23 cellular contexts compared by ENCODE assay signal in genomic region chr6:148316308-148316707, GRCh38. TPM values are rescaled to one million over a fixed set of nuclear protein-coding genes. Genes with fewer than 3 reads are reported as not detected.
DNase-seq lines count a peak whose midpoint lies in the region; ATAC-seq and TF ChIP-seq lines count a peak whose summit lies in the region.
"Had no signal": no experiment of that assay in that cellular context is flagged by ENCODE, and none has a peak within 500 bp of the region (broad histone marks: within the 10 kb centered on the region; RNA-seq: fewer than 3 reads in every experiment).

No MANE protein-coding gene starts in this region.

- peaks cover 45% of the 10 kb centered on the region for H3K4me1 Mint-ChIP-seq in osteocyte (ENCODE audit: unreplicated experiment)
- H3K4me1 Mint-ChIP-seq in activated T-helper 17 cell treated with anti-CD3 and anti-CD28 coated beads, Interleukin-2, amount 50 U/mL, for 72 hours: no peaks in the 10 kb centered on the region
- H3K4me1 Mint-ChIP-seq: activated CD4-positive, alpha-beta T cell treated with anti-CD3 and anti-CD28 coated beads for 36 hours; stimulated activated effector memory CD8-positive, alpha-beta T cell treated with anti-CD3 and anti-CD28 coated beads, Interleukin-12 subunit alpha, Interleukin-12 subunit beta, amount 100 ng/mL, for 72 hours had no signal

- H3K27ac Mint-ChIP-seq in osteocyte (ENCODE audit: unreplicated experiment): no peak overlapping the region
- H3K27ac Mint-ChIP-seq in activated T-helper 17 cell treated with anti-CD3 and anti-CD28 coated beads, Interleukin-2, amount 50 U/mL, for 72 hours: no peak overlapping the region
- H3K27ac Mint-ChIP-seq: activated CD4-positive, alpha-beta T cell treated with anti-CD3 and anti-CD28 coated beads for 36 hours; neural progenitor cell; stimulated activated effector memory CD8-positive, alpha-beta T cell treated with anti-CD3 and anti-CD28 coated beads, Interleukin-12 subunit alpha, Interleukin-12 subunit beta, amount 100 ng/mL, for 72 hours had no signal

- H3K4me3 Mint-ChIP-seq in osteocyte (ENCODE audit: unreplicated experiment): no peak overlapping the region
- H3K4me3 Mint-ChIP-seq in activated T-helper 17 cell treated with anti-CD3 and anti-CD28 coated beads, Interleukin-2, amount 50 U/mL, for 72 hours: no peak overlapping the region
- H3K4me3 Mint-ChIP-seq: activated CD4-positive, alpha-beta T cell treated with anti-CD3 and anti-CD28 coated beads for 36 hours; neural progenitor cell; stimulated activated effector memory CD8-positive, alpha-beta T cell treated with anti-CD3 and anti-CD28 coated beads, Interleukin-12 subunit alpha, Interleukin-12 subunit beta, amount 100 ng/mL, for 72 hours had no signal

- no peaks in the 10 kb centered on the region for H3K36me3 Mint-ChIP-seq in osteocyte (ENCODE audit: unreplicated experiment)
- H3K36me3 Mint-ChIP-seq in activated T-helper 17 cell treated with anti-CD3 and anti-CD28 coated beads, Interleukin-2, amount 50 U/mL, for 72 hours (ENCODE audit: low read depth): no peaks in the 10 kb centered on the region
- H3K36me3 Mint-ChIP-seq: stimulated activated effector memory CD8-positive, alpha-beta T cell treated with anti-CD3 and anti-CD28 coated beads, Interleukin-12 subunit alpha, Interleukin-12 subunit beta, amount 100 ng/mL, for 72 hours had no signal

- H3K9me3 Mint-ChIP-seq in osteocyte (ENCODE audit: unreplicated experiment): no peaks in the 10 kb centered on the region
- H3K9me3 Mint-ChIP-seq in activated T-helper 17 cell treated with anti-CD3 and anti-CD28 coated beads, Interleukin-2, amount 50 U/mL, for 72 hours: no peaks in the 10 kb centered on the region
- H3K9me3 Mint-ChIP-seq: neural progenitor cell; stimulated activated effector memory CD8-positive, alpha-beta T cell treated with anti-CD3 and anti-CD28 coated beads, Interleukin-12 subunit alpha, Interleukin-12 subunit beta, amount 100 ng/mL, for 72 hours had no signal

- peak overlapping the region; percentile 4 for H3K27ac ChIP-seq in caudate nucleus (ENCODE audit: low read depth, low read length)
- peak overlapping the region; percentile 25 for H3K27ac ChIP-seq in layer of hippocampus (ENCODE audit: low read depth, low read length)
- H3K27ac ChIP-seq: C4-2B, HL-60, neural progenitor cell, sigmoid colon, SK-N-MC had no signal

- no peaks in the 10 kb centered on the region for H3K27me3 ChIP-seq in layer of hippocampus (ENCODE audit: control insufficient read depth, insufficient read depth, low read length)
- H3K27me3 ChIP-seq: neural progenitor cell, sigmoid colon had no signal

- no peak overlapping the region for H3K4me3 ChIP-seq in LNCaP clone FGC (ENCODE audit: low read depth, low read length)
- H3K4me3 ChIP-seq: neural progenitor cell, sigmoid colon, SK-N-MC had no signal

- no peaks in the 10 kb centered on the region for H3K27me3 Mint-ChIP-seq in osteocyte (ENCODE audit: unreplicated experiment)
- H3K27me3 Mint-ChIP-seq in activated T-helper 17 cell treated with anti-CD3 and anti-CD28 coated beads, Interleukin-2, amount 50 U/mL, for 72 hours: no peaks in the 10 kb centered on the region

- DNase-seq in Ammon's horn (ENCODE audit: low spot score): peak; percentile 41
- DNase-seq in LNCaP clone FGC (ENCODE audit: low read depth): peak; percentile 68
- DNase-seq in caudate nucleus (lab: John Stamatoyannopoulos, UW): peak in 5 of 61 donors; percentile 4 to 42 (median 6)
- DNase-seq in SIG-M5 (lab: John Stamatoyannopoulos, UW): no peak
- no peak for DNase-seq in osteocyte (ENCODE audit: extremely low spot score, unreplicated experiment)
- DNase-seq in NCI-H2196 (lab: John Stamatoyannopoulos, UW; ENCODE audit: unreplicated experiment): no peak
- DNase-seq: activated CD4-positive, alpha-beta T cell treated with anti-CD3 and anti-CD28 coated beads for 36 hours; activated gamma-delta T cell; effector CD8-positive, alpha-beta T cell; GOT3; kidney glomerular epithelial cell; NCI-H187; NCI-H2227 treated with DMSO at 0.1 percent for 48 hours; RPMI8226; sigmoid colon; stimulated activated CD4-positive, alpha-beta T cell treated with anti-CD3 and anti-CD28 coated beads, Interleukin-4, amount 100 ng/mL, for 24 hours had no signal

- no peak for TF ChIP-seq CTCF in LNCaP clone FGC (IDR thresholded peaks at IDR 0.05; ENCODE audit: control insufficient read depth, extremely low read depth, insufficient read depth)
- no peak for TF ChIP-seq CTCF in osteocyte (IDR thresholded peaks at IDR 0.05)

- no peak for ATAC-seq in activated T-helper 17 cell treated with anti-CD3 and anti-CD28 coated beads, Interleukin-2, amount 50 U/mL, for 72 hours (replicated peaks)
- ATAC-seq: activated CD4-positive, alpha-beta T cell treated with anti-CD3 and anti-CD28 coated beads for 36 hours; stimulated activated effector memory CD8-positive, alpha-beta T cell treated with anti-CD3 and anti-CD28 coated beads, Interleukin-12 subunit alpha, Interleukin-12 subunit beta, amount 100 ng/mL, for 72 hours had no signal

RNA-seq across cellular contexts. Expression of gene SASH1, which starts 26.3 kb away (rescaled TPM):
- 70.6 and 75.7 TPM in 2 replicates for total RNA-seq in osteocyte
- 1 to 10 TPM; 1.8 to 2.9 TPM for total RNA-seq in activated T-helper 17 cell treated with anti-CD3 and anti-CD28 coated beads, Interleukin-2, amount 50 U/mL, for 72 hours

Comparison
In these comparisons a context has a peak if more than half of its experiments do, and no peak if none do; other contexts are left out.
1. DNase-seq: peak in Ammon's horn (single experiment) and LNCaP clone FGC (single experiment); none in SIG-M5 (single experiment), osteocyte (single experiment) and NCI-H2196 (single experiment).
2. RNA of gene SASH1, which starts 26.3 kb away (total RNA-seq): 70.6 to 75.7 TPM in osteocyte; 1.8 to 2.9 TPM in activated T-helper 17 cell treated with anti-CD3 and anti-CD28 coated beads, Interleukin-2, amount 50 U/mL, for 72 hours; every median in the first group is over 10 times any median in the second.